ENCODE assay signal across 1 cellular context in the genomic region with DNA sequence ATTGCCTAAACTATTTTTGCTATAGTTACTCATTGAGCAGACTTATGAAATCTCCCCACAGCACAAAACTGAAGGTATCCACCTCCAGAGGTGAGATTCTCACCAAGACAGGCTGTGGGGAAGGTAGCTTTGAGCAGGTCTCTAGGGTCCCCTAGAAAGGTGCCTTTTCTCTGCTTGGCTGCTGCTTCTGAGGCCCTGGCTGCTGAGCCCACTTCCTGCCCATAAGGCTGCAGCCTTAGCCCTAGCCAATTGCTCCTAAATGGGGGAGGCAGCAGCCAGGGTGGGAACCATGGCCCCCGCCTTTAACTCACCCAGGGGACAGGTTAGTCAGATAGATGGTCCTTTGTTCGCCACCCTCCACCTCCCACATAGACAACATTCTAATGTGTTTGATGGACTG.
TF ChIP-seq lines count a peak whose summit lies in the region.

No MANE protein-coding gene starts in this region.

TF ChIP-seq in A549, 52 proteins besides CTCF, POLR2A, EP300 and RAD21 (continued from another document):
- TF ChIP-seq, protein P1, sequence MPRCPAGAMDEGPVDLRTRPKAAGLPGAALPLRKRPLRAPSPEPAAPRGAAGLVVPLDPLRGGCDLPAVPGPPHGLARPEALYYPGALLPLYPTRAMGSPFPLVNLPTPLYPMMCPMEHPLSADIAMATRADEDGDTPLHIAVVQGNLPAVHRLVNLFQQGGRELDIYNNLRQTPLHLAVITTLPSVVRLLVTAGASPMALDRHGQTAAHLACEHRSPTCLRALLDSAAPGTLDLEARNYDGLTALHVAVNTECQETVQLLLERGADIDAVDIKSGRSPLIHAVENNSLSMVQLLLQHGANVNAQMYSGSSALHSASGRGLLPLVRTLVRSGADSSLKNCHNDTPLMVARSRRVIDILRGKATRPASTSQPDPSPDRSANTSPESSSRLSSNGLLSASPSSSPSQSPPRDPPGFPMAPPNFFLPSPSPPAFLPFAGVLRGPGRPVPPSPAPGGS (IDR thresholded peaks at IDR 0.05): no peak
- no peak for TF ChIP-seq NFE2L2 (conservative IDR thresholded peaks at IDR 0.05; ENCODE audit: low read length)
- TF ChIP-seq, protein P2, sequence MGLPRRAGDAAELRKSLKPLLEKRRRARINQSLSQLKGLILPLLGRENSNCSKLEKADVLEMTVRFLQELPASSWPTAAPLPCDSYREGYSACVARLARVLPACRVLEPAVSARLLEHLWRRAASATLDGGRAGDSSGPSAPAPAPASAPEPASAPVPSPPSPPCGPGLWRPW (IDR thresholded peaks at IDR 0.05): no peak
- TF ChIP-seq JUNB (IDR thresholded peaks at IDR 0.05): no peak
- no peak for TF ChIP-seq HOXA7 (CRISPR knock-in tag; IDR thresholded peaks at IDR 0.05)
- no peak for TF ChIP-seq MYC (IDR thresholded peaks at IDR 0.05; ENCODE audit: borderline replicate concordance, low read length)
- TF ChIP-seq JUN (IDR thresholded peaks at IDR 0.05): no peak
- TF ChIP-seq, protein P3, sequence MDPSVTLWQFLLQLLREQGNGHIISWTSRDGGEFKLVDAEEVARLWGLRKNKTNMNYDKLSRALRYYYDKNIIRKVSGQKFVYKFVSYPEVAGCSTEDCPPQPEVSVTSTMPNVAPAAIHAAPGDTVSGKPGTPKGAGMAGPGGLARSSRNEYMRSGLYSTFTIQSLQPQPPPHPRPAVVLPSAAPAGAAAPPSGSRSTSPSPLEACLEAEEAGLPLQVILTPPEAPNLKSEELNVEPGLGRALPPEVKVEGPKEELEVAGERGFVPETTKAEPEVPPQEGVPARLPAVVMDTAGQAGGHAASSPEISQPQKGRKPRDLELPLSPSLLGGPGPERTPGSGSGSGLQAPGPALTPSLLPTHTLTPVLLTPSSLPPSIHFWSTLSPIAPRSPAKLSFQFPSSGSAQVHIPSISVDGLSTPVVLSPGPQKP (IDR thresholded peaks at IDR 0.05; ENCODE audit: low read depth, low read length): no peak
- TF ChIP-seq HOXB13 (CRISPR knock-in tag; IDR thresholded peaks at IDR 0.05; ENCODE audit: low read depth): no peak
- no peak for TF ChIP-seq MAFK (IDR thresholded peaks at IDR 0.05; ENCODE audit: partially characterized antibody)
- TF ChIP-seq ZC3H11A (IDR thresholded peaks at IDR 0.05): no peak
- TF ChIP-seq FOSL2 (IDR thresholded peaks at IDR 0.05): no peak
- no peak for TF ChIP-seq FOSL2 (CRISPR knock-in tag; IDR thresholded peaks at IDR 0.05)
- no peak for TF ChIP-seq NPAS2 (CRISPR knock-in tag; IDR thresholded peaks at IDR 0.05; ENCODE audit: borderline replicate concordance)
- TF ChIP-seq, protein P4, sequence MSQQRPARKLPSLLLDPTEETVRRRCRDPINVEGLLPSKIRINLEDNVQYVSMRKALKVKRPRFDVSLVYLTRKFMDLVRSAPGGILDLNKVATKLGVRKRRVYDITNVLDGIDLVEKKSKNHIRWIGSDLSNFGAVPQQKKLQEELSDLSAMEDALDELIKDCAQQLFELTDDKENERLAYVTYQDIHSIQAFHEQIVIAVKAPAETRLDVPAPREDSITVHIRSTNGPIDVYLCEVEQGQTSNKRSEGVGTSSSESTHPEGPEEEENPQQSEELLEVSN (IDR thresholded peaks at IDR 0.05; ENCODE audit: borderline replicate concordance, low read depth): no peak
TF ChIP-seq in A549: peak in this region for 0.
